Comparison of ENCODE assay signal across 3 cellular contexts in the genomic region with DNA sequence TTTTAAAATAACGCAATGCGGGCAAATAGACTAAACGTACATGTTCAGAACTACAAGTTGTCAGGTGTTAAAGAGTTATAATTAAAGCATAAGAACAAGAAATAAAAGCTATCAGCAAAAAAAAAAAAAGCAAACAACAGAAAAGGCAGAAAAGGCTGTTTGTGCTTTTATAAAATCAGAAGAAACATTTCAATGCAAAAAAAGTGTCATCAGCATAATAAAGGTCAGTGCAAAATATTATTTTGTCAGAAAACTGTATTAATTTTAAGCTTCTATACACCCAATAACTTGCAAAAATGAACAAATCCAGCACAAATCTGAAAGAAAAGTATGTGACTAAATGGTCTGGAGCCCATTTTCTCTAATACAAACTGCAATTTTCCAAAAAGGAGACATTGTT.
TF ChIP-seq lines count a peak whose summit lies in the region.

No MANE protein-coding gene starts in this region.

TF ChIP-seq in HepG2, 621 proteins besides CTCF, POLR2A, EP300 and RAD21:
- TF ChIP-seq MAFK (conservative IDR thresholded peaks at IDR 0.05 in 1 of 2, IDR thresholded peaks at IDR 0.05 in 1 of 2; ENCODE audit: low read length in 2 of 2) (peak in 1 of 2 experiments; percentile 81; a peak in 3 of 4 replicates), MAFF (IDR thresholded peaks at IDR 0.05; ENCODE audit: low read depth, low read length) (peak; percentile 75; the same call in 1 of the 2 replicates), ZBTB7A (CRISPR knock-in tag; IDR thresholded peaks at IDR 0.05) (no peak)
TF ChIP-seq in HepG2: peak in this region for 2.

TF ChIP-seq in IMR-90, 13 proteins besides CTCF, POLR2A, EP300 and RAD21:
- TF ChIP-seq MAFK (IDR thresholded peaks at IDR 0.05; ENCODE audit: low read depth, low read length) = peak; percentile 62
- TF ChIP-seq FOS (IDR thresholded peaks at IDR 0.05; ENCODE audit: low read depth, low read length) = no peak

TF ChIP-seq in H1, 55 proteins besides CTCF, POLR2A, EP300 and RAD21:
- no peak for TF ChIP-seq KDM1A (IDR thresholded peaks at IDR 0.05; ENCODE audit: borderline replicate concordance, low read length)
- peak; percentile 32; the same call in 1 of the 2 replicates for TF ChIP-seq MAFK (IDR thresholded peaks at IDR 0.05; ENCODE audit: low read depth, low read length)
